Comparison of ENCODE assay signal across 24 cellular contexts in genomic region chr5:52476346-52476745, GRCh38.
"Had no signal": no experiment of that assay in that cellular context is flagged by ENCODE, and none has a peak within 500 bp of the region (broad histone marks: within the 10 kb centered on the region; RNA-seq: fewer than 3 reads in every experiment).

No MANE protein-coding gene starts in this region.

- H3K27me3 ChIP-seq: colonic mucosa, dorsolateral prefrontal cortex, esophagus muscularis mucosa, esophagus squamous epithelium, foreskin keratinocyte, gastrocnemius medialis, gastroesophageal sphincter, heart left ventricle, heart right ventricle had no signal

- H3K4me1 ChIP-seq: colonic mucosa, esophagus muscularis mucosa, esophagus squamous epithelium, foreskin keratinocyte, gastrocnemius medialis, gastroesophageal sphincter, heart left ventricle, heart right ventricle had no signal

- ATAC-seq: effector memory CD8-positive, alpha-beta T cell; esophagus mucosa; foreskin keratinocyte; gastrocnemius medialis; gastroesophageal sphincter; heart left ventricle; heart right ventricle had no signal

- H3K27ac ChIP-seq: colonic mucosa, coronary artery, dorsolateral prefrontal cortex, epithelial cell of prostate, esophagus muscularis mucosa, esophagus squamous epithelium, foreskin keratinocyte, gastrocnemius medialis, gastroesophageal sphincter, heart left ventricle, heart right ventricle had no signal

- H3K9me3 ChIP-seq: colonic mucosa, esophagus squamous epithelium, gastrocnemius medialis had no signal

- DNase-seq: colonic mucosa; cortex of kidney; dermis blood vessel endothelial cell; dorsolateral prefrontal cortex; effector CD4-positive, alpha-beta T cell; effector CD8-positive, alpha-beta T cell; effector memory CD4-positive, alpha-beta T cell; effector memory CD8-positive, alpha-beta T cell; endodermal cell; erythroblast; esophagus squamous epithelium; foreskin fibroblast; foreskin keratinocyte; foreskin melanocyte; gastrocnemius medialis; glutamatergic neuron; head of caudate nucleus; heart left ventricle; heart right ventricle had no signal

- H3K4me3 ChIP-seq: colonic mucosa, coronary artery, dorsolateral prefrontal cortex, esophagus muscularis mucosa, esophagus squamous epithelium, gastrocnemius medialis, gastroesophageal sphincter, heart left ventricle, heart right ventricle had no signal

- H3K36me3 ChIP-seq: colonic mucosa, esophagus muscularis mucosa, esophagus squamous epithelium, gastrocnemius medialis, gastroesophageal sphincter, heart left ventricle, heart right ventricle had no signal
